ENCODE assay signal across 1 cellular context in genomic region chr6:2731281-2731909, GRCh38.
A peak's percentile ranks its signal among the peaks of the same experiment; 100 is the strongest.
TF ChIP-seq lines count a peak whose summit lies in the region.

No MANE protein-coding gene starts in this region.

TF ChIP-seq in GM23338, 12 proteins besides CTCF, POLR2A, EP300 and RAD21:
- TF ChIP-seq ZNF462 (CRISPR knock-in tag; IDR thresholded peaks at IDR 0.05): 0 out of 2 replicates have a peak, but pooled peaks have one; percentile 40
- TF ChIP-seq ZNF114 (CRISPR knock-in tag; IDR thresholded peaks at IDR 0.05): no peak
